8 cellular contexts compared by ENCODE assay signal in genomic region chr7:139358541-139359365, GRCh38. TPM values are rescaled to one million over a fixed set of nuclear protein-coding genes. Genes with fewer than 3 reads are reported as not detected.
DNase-seq lines count a peak whose midpoint lies in the region; ATAC-seq, FAIRE-seq and TF ChIP-seq lines count a peak whose summit lies in the region.

No MANE protein-coding gene starts in this region.

- H3K27me3 ChIP-seq in upper lobe of left lung: no peaks in the 10 kb centered on the region

- peak overlapping the region; percentile 99 for H3K27ac Mint-ChIP-seq in activated CD4-positive, alpha-beta memory T cell treated with anti-CD3 and anti-CD28 coated beads for 36 hours
- H3K27ac Mint-ChIP-seq in nephron progenitor cell: peak overlapping the region; percentile 99

- TF ChIP-seq CTCF in nephron progenitor cell (IDR thresholded peaks at IDR 0.05) (no peak), upper lobe of left lung (IDR thresholded peaks at IDR 0.05) (no peak), D721Med (IDR thresholded peaks at IDR 0.05; ENCODE audit: insufficient read depth, missing control alignments) (no peak)

- FAIRE-seq in D721Med (lab: Jason Lieb, UNC): no peak

- CTCF ChIA-PET in activated CD4-positive, alpha-beta memory T cell treated with anti-CD3 and anti-CD28 coated beads for 36 hours (lab: Charles Lee): interaction anchor here (1.5 to 1.9 kb wide), 2 partner anchors 19 to 263 kb away, joined by 4 to 11 read pairs; no protein-coding TSS in a partner anchor

- H3K4me1 ChIP-seq in upper lobe of left lung: peaks cover 14 to 37% (median 26%) of the 10 kb centered on the region in 4 donors

- H3K36me3 Mint-ChIP-seq in activated CD4-positive, alpha-beta memory T cell treated with anti-CD3 and anti-CD28 coated beads for 36 hours: peaks cover 25% of the 10 kb centered on the region
- H3K36me3 Mint-ChIP-seq in nephron progenitor cell (ENCODE audit: low read depth): peaks cover 39% of the 10 kb centered on the region

- DNase-seq in HCEC 1CT: peak; percentile 14
- DNase-seq in NCI-H146 (lab: John Stamatoyannopoulos, UW): peak; percentile 79
- peak; percentile 71 for DNase-seq in activated CD4-positive, alpha-beta memory T cell treated with anti-CD3 and anti-CD28 coated beads for 36 hours
- no peak for DNase-seq in nephron progenitor cell
- peak in 1 of 2 donors; percentile 58 for DNase-seq in upper lobe of left lung
- DNase-seq in D721Med (ENCODE audit: insufficient read length, low spot score): no peak

- no peaks in the 10 kb centered on the region for H3K9me3 Mint-ChIP-seq in activated CD4-positive, alpha-beta memory T cell treated with anti-CD3 and anti-CD28 coated beads for 36 hours
- H3K9me3 Mint-ChIP-seq in nephron progenitor cell: no peaks in the 10 kb centered on the region

- H3K27ac ChIP-seq in upper lobe of left lung: peak overlapping the region; percentile 98 to 99 (median 99)

- H3K9me3 ChIP-seq in upper lobe of left lung: no peaks in the 10 kb centered on the region

- intact Hi-C loops in activated CD4-positive, alpha-beta memory T cell treated with anti-CD3 and anti-CD28 coated beads for 36 hours (cut with micrococcal nuclease): loop anchor here (1.0 to 10.0 kb wide), 4 partner anchors 18 to 819 kb away; partner anchors contain the start of genes HIPK2, KDM7A and UBN2

- H3K4me3 Mint-ChIP-seq in activated CD4-positive, alpha-beta memory T cell treated with anti-CD3 and anti-CD28 coated beads for 36 hours: peak overlapping the region; percentile 97
- H3K4me3 Mint-ChIP-seq in nephron progenitor cell: peak overlapping the region; percentile 99

- H3K36me3 ChIP-seq in upper lobe of left lung: no peaks in the 10 kb centered on the region

- H3K27me3 Mint-ChIP-seq in activated CD4-positive, alpha-beta memory T cell treated with anti-CD3 and anti-CD28 coated beads for 36 hours: no peaks in the 10 kb centered on the region
- H3K27me3 Mint-ChIP-seq in nephron progenitor cell (ENCODE audit: low read depth, poor library complexity): no peaks in the 10 kb centered on the region

- no peak for TF ChIP-seq EP300 in upper lobe of left lung (IDR thresholded peaks at IDR 0.05)

- H3K4me3 ChIP-seq in GM08714 (ENCODE audit: low read length): peak overlapping the region; percentile 86
- peak overlapping the region; percentile 72 to 91 (median 87) for H3K4me3 ChIP-seq in upper lobe of left lung

- POLR2A ChIA-PET in activated CD4-positive, alpha-beta memory T cell treated with anti-CD3 and anti-CD28 coated beads for 36 hours (lab: Charles Lee): interaction anchor here (0.5 to 3.5 kb wide), 8 partner anchors 7 to 300 kb away, joined by 3 to 29 read pairs (median 4); partner anchors contain the start of gene FMC1

- peaks cover 36% of the 10 kb centered on the region for H3K4me1 Mint-ChIP-seq in activated CD4-positive, alpha-beta memory T cell treated with anti-CD3 and anti-CD28 coated beads for 36 hours (ENCODE audit: low read depth)
- peaks cover 36% of the 10 kb centered on the region for H3K4me1 Mint-ChIP-seq in nephron progenitor cell

- WGBS in upper lobe of left lung, 2 donors: 6 to 7% methylated on average over 37 to 39 of the region's 39 CpGs

- no peak for TF ChIP-seq POLR2A in upper lobe of left lung (IDR thresholded peaks at IDR 0.05)

- ATAC-seq in esophagus mucosa: peak; percentile 1
- ATAC-seq in upper lobe of left lung (ENCODE audit: low FRiP score in 2 of 2): peak; percentile 10 to 19

RNA-seq across cellular contexts. Expression of gene LUC7L2, which starts 0.9 kb away (rescaled TPM):
- 100 to 1,000 TPM; 105 to 114 TPM for total RNA-seq in activated CD4-positive, alpha-beta memory T cell treated with anti-CD3 and anti-CD28 coated beads for 36 hours
- total RNA-seq in esophagus mucosa (50.6 TPM), upper lobe of left lung (100 to 1,000 TPM in 2 of 6 donors, 10 to 100 TPM in 4; 57.0 to 133 (median 91.8) TPM)

RNA-seq across cellular contexts. Expression of gene FMC1, which starts 17.6 kb away (rescaled TPM):
- 1 to 10 TPM; 4.4 to 5.0 TPM for total RNA-seq in activated CD4-positive, alpha-beta memory T cell treated with anti-CD3 and anti-CD28 coated beads for 36 hours
- 9.6 TPM for total RNA-seq in esophagus mucosa
- total RNA-seq in upper lobe of left lung: 10 to 100 TPM in 2 of 6 donors, 1 to 10 TPM in 4; 2.1 to 19.7 (median 9.2) TPM

Comparison
In these comparisons a context has a peak if more than half of its experiments do, and no peak if none do; other contexts are left out.
1. DNase-seq: peak in HCEC 1CT (single experiment), NCI-H146 (single experiment) and activated CD4-positive, alpha-beta memory T cell treated with anti-CD3 and anti-CD28 coated beads for 36 hours (single experiment); none in nephron progenitor cell (single experiment) and D721Med (single experiment).